In the genomic region with DNA sequence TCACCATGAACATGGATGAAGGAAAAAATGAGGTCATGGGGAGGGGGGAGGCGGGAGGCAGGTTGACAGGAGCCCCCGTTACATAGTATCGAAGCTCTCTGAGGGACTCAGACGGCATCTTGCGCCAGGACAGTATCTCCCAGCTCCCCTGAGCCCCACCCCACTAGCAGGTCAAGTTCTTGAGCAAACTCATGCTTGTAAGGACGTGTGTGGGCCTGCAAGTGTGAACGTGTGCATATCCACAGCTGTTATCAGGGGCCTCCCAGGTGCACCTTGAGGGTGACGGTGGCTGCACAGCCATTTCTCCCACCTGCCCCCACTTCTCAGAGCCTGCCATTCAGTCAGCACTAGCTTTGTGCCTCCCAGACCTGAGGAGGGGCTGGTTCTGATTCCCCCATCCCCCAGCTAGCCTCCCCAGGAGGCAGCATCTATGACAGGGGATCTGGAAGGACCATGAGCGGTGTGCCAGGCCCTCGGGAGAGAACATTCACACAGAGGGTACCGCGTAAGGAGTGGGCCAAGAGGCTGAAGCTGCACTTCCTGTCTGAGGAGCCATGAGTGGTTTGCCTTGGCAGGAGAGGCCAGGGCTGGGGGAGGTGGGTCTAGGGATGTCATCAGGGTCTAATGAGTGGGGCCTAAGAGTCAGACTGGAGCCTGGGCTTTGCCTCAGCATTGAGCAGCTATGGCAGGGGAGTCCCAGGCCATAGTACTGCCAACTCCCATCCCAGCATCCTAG, we compare ENCODE assay signal across 15 cellular contexts. TPM values are rescaled to one million over a fixed set of nuclear protein-coding genes. Genes with fewer than 3 reads are reported as not detected.
DNase-seq lines count a peak whose midpoint lies in the region; ATAC-seq, FAIRE-seq and TF ChIP-seq lines count a peak whose summit lies in the region.
"Had no signal": no experiment of that assay in that cellular context is flagged by ENCODE, and none has a peak within 500 bp of the region (broad histone marks: within the 10 kb centered on the region; RNA-seq: fewer than 3 reads in every experiment).

No MANE protein-coding gene starts in this region.

- TF ChIP-seq CTCF in HEK293 (tag by site-specific recombination; IDR thresholded peaks at IDR 0.05) = no peak
- TF ChIP-seq CTCF in RWPE2 (IDR thresholded peaks at IDR 0.05; ENCODE audit: poor library complexity, severe bottlenecking) = no peak
- TF ChIP-seq CTCF in fibroblast of the aortic adventitia (IDR thresholded peaks at IDR 0.05; ENCODE audit: insufficient read depth, low read length) = no peak
- TF ChIP-seq CTCF in BE2C (IDR thresholded peaks at IDR 0.05; ENCODE audit: low read depth, low read length) = no peak

- ATAC-seq in RWPE2 (ENCODE audit: low read depth) = peak; percentile 45

- H3K27ac ChIP-seq in HEK293 (ENCODE audit: extremely low read depth, low read depth, low read length) = no peak overlapping the region
- peak overlapping the region; percentile 97 for H3K27ac ChIP-seq in RWPE2 (ENCODE audit: poor library complexity, severe bottlenecking)
- H3K27ac ChIP-seq in skin epidermis = peak overlapping the region in 18 of 21 experiments; percentile 58 to 90 (median 80)
- H3K27ac ChIP-seq: testis had no signal

- H3K27me3 ChIP-seq in RWPE2 (ENCODE audit: insufficient read depth, poor library complexity, severe bottlenecking) (no peaks in the 10 kb centered on the region), BE2C (no peaks in the 10 kb centered on the region)
- H3K27me3 ChIP-seq: testis had no signal

- POLR2A ChIA-PET in HEK293 (lab: Yijun Ruan, JAX) = no interaction called here

- peaks cover 0 to 36% of the 10 kb centered on the region in 2 experiments; a peak in 1 of 3 replicates for H3K36me3 ChIP-seq in HEK293 (ENCODE audit: control insufficient read depth in 2 of 2, insufficient read depth in 1 of 2, low read length in 2 of 2)
- H3K36me3 ChIP-seq in RWPE2 (ENCODE audit: low read depth) = peaks cover 50% of the 10 kb centered on the region
- H3K36me3 ChIP-seq in BE2C = no peaks in the 10 kb centered on the region

- CTCF ChIA-PET in HEK293 (lab: Yijun Ruan, JAX) = interaction anchor here (1.1 kb wide), 1 partner anchor 16 kb away, joined by 5 read pairs; no protein-coding TSS in a partner anchor

- H3K4me1 ChIP-seq in HEK293 (ENCODE audit: control insufficient read depth, insufficient read depth, low read length) (0 out of 2 replicates have a peak, but pooled peaks cover 3% of the 10 kb centered on the region), RWPE2 (ENCODE audit: insufficient read depth, poor library complexity, severe bottlenecking) (peaks cover 56% of the 10 kb centered on the region), BE2C (no peaks in the 10 kb centered on the region)

- no peak for FAIRE-seq in RCC 7860 (lab: Jason Lieb, UNC)

- H3K9me3 ChIP-seq in HEK293 (ENCODE audit: control insufficient read depth, insufficient read depth, low read depth, low read length) (no peaks in the 10 kb centered on the region), RWPE2 (ENCODE audit: severe bottlenecking) (no peaks in the 10 kb centered on the region), BE2C (no peaks in the 10 kb centered on the region)
- H3K9me3 ChIP-seq: testis had no signal

- DNase-seq in RWPE2 (ENCODE audit: low spot score) (peak; percentile 96), fibroblast of the aortic adventitia (ENCODE audit: low read depth) (peak; percentile 33), BE2C (no peak), RCC 7860 (ENCODE audit: low spot score) (no peak)
- no peak for DNase-seq in activated CD4-positive, CD25-positive, alpha-beta regulatory T cell treated with anti-CD3 and anti-CD28 coated beads, Interleukin-2, amount 50 U/mL, for 72 hours
- no peak for DNase-seq in stimulated activated CD4-positive, alpha-beta T cell treated with anti-CD3 and anti-CD28 coated beads, Interleukin-2, amount 100 ng/mL, for 24 hours
- DNase-seq: activated CD8-positive, alpha-beta memory T cell treated with anti-CD3 and anti-CD28 coated beads, Interleukin-2, amount 50 U/mL, for 48 hours; central memory CD4-positive, alpha-beta T cell; DMS 273 treated with DMSO at 0.1 percent for 48 hours; naive B cell; NK-92 treated with Interleukin-12 subunit alpha and Interleukin-12 subunit beta, amount 100 ng/mL, for 24 hours; testis had no signal

- H3K4me3 ChIP-seq in HEK293 (ENCODE audit: low read depth, low read length) (no peak overlapping the region), RWPE2 (ENCODE audit: severe bottlenecking) (peak overlapping the region; percentile 64), fibroblast of the aortic adventitia (ENCODE audit: low read depth, low read length) (no peak overlapping the region), skin epidermis (peak overlapping the region in 6 of 7 experiments; percentile 48 to 76 (median 68)), BE2C (ENCODE audit: low read depth, low read length) (no peak overlapping the region)
- H3K4me3 ChIP-seq: testis had no signal

TF ChIP-seq in HEK293, 187 proteins besides CTCF, POLR2A, EP300 and RAD21 (continues in another document):
- TF ChIP-seq, protein P1, sequence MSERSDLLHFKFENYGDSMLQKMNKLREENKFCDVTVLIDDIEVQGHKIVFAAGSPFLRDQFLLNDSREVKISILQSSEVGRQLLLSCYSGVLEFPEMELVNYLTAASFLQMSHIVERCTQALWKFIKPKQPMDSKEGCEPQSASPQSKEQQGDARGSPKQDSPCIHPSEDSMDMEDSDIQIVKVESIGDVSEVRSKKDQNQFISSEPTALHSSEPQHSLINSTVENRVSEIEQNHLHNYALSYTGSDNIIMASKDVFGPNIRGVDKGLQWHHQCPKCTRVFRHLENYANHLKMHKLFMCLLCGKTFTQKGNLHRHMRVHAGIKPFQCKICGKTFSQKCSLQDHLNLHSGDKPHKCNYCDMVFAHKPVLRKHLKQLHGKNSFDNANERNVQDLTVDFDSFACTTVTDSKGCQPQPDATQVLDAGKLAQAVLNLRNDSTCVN (tag by site-specific recombination; optimal IDR thresholded peaks at IDR 0.05) = no peak
- TF ChIP-seq MZF1 (tag by site-specific recombination; IDR thresholded peaks at IDR 0.05; ENCODE audit: borderline replicate concordance) = no peak
- TF ChIP-seq, protein P2, sequence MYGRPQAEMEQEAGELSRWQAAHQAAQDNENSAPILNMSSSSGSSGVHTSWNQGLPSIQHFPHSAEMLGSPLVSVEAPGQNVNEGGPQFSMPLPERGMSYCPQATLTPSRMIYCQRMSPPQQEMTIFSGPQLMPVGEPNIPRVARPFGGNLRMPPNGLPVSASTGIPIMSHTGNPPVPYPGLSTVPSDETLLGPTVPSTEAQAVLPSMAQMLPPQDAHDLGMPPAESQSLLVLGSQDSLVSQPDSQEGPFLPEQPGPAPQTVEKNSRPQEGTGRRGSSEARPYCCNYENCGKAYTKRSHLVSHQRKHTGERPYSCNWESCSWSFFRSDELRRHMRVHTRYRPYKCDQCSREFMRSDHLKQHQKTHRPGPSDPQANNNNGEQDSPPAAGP (tag by site-specific recombination; IDR thresholded peaks at IDR 0.05) = no peak
- TF ChIP-seq EGR2 (tag by site-specific recombination; IDR thresholded peaks at IDR 0.05; ENCODE audit: low read depth) = no peak
- no peak for TF ChIP-seq ZNF521 (tag by site-specific recombination; IDR thresholded peaks at IDR 0.05)
- no peak for TF ChIP-seq ZNF391 (tag by site-specific recombination; IDR thresholded peaks at IDR 0.05; ENCODE audit: borderline replicate concordance, low read depth)
- TF ChIP-seq SP2 (tag by site-specific recombination; IDR thresholded peaks at IDR 0.05) = 0 out of 2 replicates have a peak, but pooled peaks have one; percentile 20
- TF ChIP-seq, protein P3, sequence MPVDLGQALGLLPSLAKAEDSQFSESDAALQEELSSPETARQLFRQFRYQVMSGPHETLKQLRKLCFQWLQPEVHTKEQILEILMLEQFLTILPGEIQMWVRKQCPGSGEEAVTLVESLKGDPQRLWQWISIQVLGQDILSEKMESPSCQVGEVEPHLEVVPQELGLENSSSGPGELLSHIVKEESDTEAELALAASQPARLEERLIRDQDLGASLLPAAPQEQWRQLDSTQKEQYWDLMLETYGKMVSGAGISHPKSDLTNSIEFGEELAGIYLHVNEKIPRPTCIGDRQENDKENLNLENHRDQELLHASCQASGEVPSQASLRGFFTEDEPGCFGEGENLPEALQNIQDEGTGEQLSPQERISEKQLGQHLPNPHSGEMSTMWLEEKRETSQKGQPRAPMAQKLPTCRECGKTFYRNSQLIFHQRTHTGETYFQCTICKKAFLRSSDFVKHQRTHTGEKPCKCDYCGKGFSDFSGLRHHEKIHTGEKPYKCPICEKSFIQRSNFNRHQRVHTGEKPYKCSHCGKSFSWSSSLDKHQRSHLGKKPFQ (tag by site-specific recombination; IDR thresholded peaks at IDR 0.05) = peak; percentile 45; the same call in 1 of the 2 replicates
- TF ChIP-seq ZBTB1 (tag by site-specific recombination; IDR thresholded peaks at IDR 0.05) = no peak
- no peak for TF ChIP-seq SP7 (tag by site-specific recombination; IDR thresholded peaks at IDR 0.05)
- no peak for TF ChIP-seq ZNF843 (tag by site-specific recombination; IDR thresholded peaks at IDR 0.05)
- TF ChIP-seq ZNF354C (tag by site-specific recombination; IDR thresholded peaks at IDR 0.05; ENCODE audit: borderline replicate concordance, low read depth) = no peak
- peak; percentile 70 for TF ChIP-seq GLIS1 (tag by site-specific recombination; IDR thresholded peaks at IDR 0.05)
- no peak for TF ChIP-seq WT1 (tag by site-specific recombination; IDR thresholded peaks at IDR 0.05)
- 0 out of 2 replicates have a peak, but pooled peaks have one; percentile 49 for TF ChIP-seq GLIS2 (tag by site-specific recombination; IDR thresholded peaks at IDR 0.05)
- no peak for TF ChIP-seq ZNF501 (tag by site-specific recombination; IDR thresholded peaks at IDR 0.05)
- TF ChIP-seq ZNF37A (tag by site-specific recombination; IDR thresholded peaks at IDR 0.05) = no peak
- TF ChIP-seq ZNF24 (tag by site-specific recombination; IDR thresholded peaks at IDR 0.05) = no peak

RNA-seq across cellular contexts. Expression of a gene that starts 2.9 kb away (rescaled TPM):
- total RNA-seq in fibroblast of the aortic adventitia (ENCODE audit: low replicate concordance) = 0.74 and 3.5 TPM in 2 replicates
- polyA plus RNA-seq in BE2C (2012; ENCODE audit: insufficient read depth, insufficient read length, low read depth) = 43.3 TPM

RNA-seq across cellular contexts. Expression of a gene that starts 33.4 kb away (rescaled TPM):
- total RNA-seq in fibroblast of the aortic adventitia (ENCODE audit: low replicate concordance) = not detected in 2 replicates
- polyA plus RNA-seq in BE2C (2012; ENCODE audit: insufficient read depth, insufficient read length, low read depth) = not detected
- total RNA-seq: LHCN-M2 had no signal

RNA-seq across cellular contexts. Expression of a gene that starts 47.1 kb away (rescaled TPM):
- total RNA-seq in fibroblast of the aortic adventitia (ENCODE audit: low replicate concordance) = 0.27 TPM in 1 of 2 replicates, not detected in the other
- 0.43 TPM for polyA plus RNA-seq in BE2C (2012; ENCODE audit: insufficient read depth, insufficient read length, low read depth)

Comparison
In these comparisons a context has a peak if more than half of its experiments do, and no peak if none do; other contexts are left out.
1. H3K4me3 ChIP-seq: peak in RWPE2 (single experiment) and skin epidermis (6 of 7); none in HEK293 (single experiment), fibroblast of the aortic adventitia (single experiment) and BE2C (single experiment).
2. DNase-seq: peak in RWPE2 (single experiment) and fibroblast of the aortic adventitia (single experiment); none in BE2C (single experiment), activated CD4-positive, CD25-positive, alpha-beta regulatory T cell treated with anti-CD3 and anti-CD28 coated beads, Interleukin-2, amount 50 U/mL, for 72 hours (single experiment), RCC 7860 (single experiment) and stimulated activated CD4-positive, alpha-beta T cell treated with anti-CD3 and anti-CD28 coated beads, Interleukin-2, amount 100 ng/mL, for 24 hours (0 of 2).